11 cellular contexts compared by ENCODE assay signal in the genomic region with DNA sequence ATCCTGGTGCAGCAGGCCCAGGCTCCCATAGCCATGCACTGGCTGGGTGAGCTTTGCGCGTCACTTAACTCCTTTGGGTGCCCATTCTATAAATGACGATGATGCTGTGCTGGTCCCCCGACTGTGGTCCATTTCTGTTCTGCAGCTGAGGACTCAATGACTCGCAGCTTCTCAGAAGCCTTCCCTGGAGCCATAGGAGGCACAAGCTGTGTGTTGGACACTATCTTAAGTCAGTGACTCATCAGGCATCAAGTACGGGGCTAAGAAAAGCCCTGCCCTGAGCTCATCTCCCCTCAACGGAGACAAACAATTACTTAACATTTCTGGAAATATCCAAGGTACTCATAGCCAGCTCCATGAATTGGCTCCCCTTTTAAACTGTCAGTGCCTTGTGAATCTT. TPM values are rescaled to one million over a fixed set of nuclear protein-coding genes. Genes with fewer than 3 reads are reported as not detected.
DNase-seq lines count a peak whose midpoint lies in the region; TF ChIP-seq lines count a peak whose summit lies in the region.
"Had no signal": no experiment of that assay in that cellular context is flagged by ENCODE, and none has a peak within 500 bp of the region (broad histone marks: within the 10 kb centered on the region; RNA-seq: fewer than 3 reads in every experiment).

No MANE protein-coding gene starts in this region.

- CTCF ChIA-PET in activated CD4-positive, alpha-beta T cell treated with anti-CD3 and anti-CD28 coated beads, Interleukin-2, amount 10 ng/mL, durations not matched to agents 7 days and 5 days (lab: Charles Lee): interaction anchor here (1.0 to 1.5 kb wide), 2 partner anchors 10 to 388 kb away, joined by 3 to 5 read pairs; no protein-coding TSS in a partner anchor

- POLR2A ChIA-PET in activated CD4-positive, alpha-beta T cell treated with anti-CD3 and anti-CD28 coated beads, Interleukin-2, amount 10 ng/mL, durations not matched to agents 7 days and 5 days (lab: Charles Lee): no interaction called here

- H3K4me1 Mint-ChIP-seq in activated CD4-positive, alpha-beta T cell treated with anti-CD3 and anti-CD28 coated beads, Interleukin-2, amount 10 ng/mL, durations not matched to agents 7 days and 5 days: peaks cover 18% of the 10 kb centered on the region

- no peaks in the 10 kb centered on the region for H3K9me3 ChIP-seq in vagina

- no peak overlapping the region for H3K4me3 Mint-ChIP-seq in activated CD4-positive, alpha-beta T cell treated with anti-CD3 and anti-CD28 coated beads, Interleukin-2, amount 10 ng/mL, durations not matched to agents 7 days and 5 days

- H3K27ac ChIP-seq in brain microvascular endothelial cell: no peak overlapping the region
- H3K27ac ChIP-seq in vagina: peak overlapping the region; percentile 34

- H3K36me3 Mint-ChIP-seq in activated CD4-positive, alpha-beta T cell treated with anti-CD3 and anti-CD28 coated beads, Interleukin-2, amount 10 ng/mL, durations not matched to agents 7 days and 5 days (ENCODE audit: low read depth): peaks cover 13% of the 10 kb centered on the region

- H3K36me3 ChIP-seq in brain microvascular endothelial cell (replicated peaks) (peaks cover 13% of the 10 kb centered on the region), kidney epithelial cell (ENCODE audit: control insufficient read depth, insufficient read depth, low read length) (no peaks in the 10 kb centered on the region), vagina (peaks cover 0 to 28% of the 10 kb centered on the region in 2 donors)

- H3K27me3 ChIP-seq in brain microvascular endothelial cell (replicated peaks) (no peaks in the 10 kb centered on the region), kidney epithelial cell (ENCODE audit: control insufficient read depth, insufficient read depth, low read length) (no peaks in the 10 kb centered on the region), vagina (no peaks in the 10 kb centered on the region)

- DNase-seq in HT1080 (ENCODE audit: low read depth) (peak; percentile 58), brain microvascular endothelial cell (peak; percentile 73), kidney epithelial cell (ENCODE audit: low read depth) (peak; percentile 10), vagina (ENCODE audit: extremely low spot score in 2 of 2) (no peak), DMS79 (lab: John Stamatoyannopoulos, UW) (no peak), NCI-H128 (lab: John Stamatoyannopoulos, UW; ENCODE audit: unreplicated experiment) (no peak)
- no peak for DNase-seq in activated CD4-positive, alpha-beta T cell treated with anti-CD3 and anti-CD28 coated beads, Interleukin-2, amount 10 ng/mL, durations not matched to agents 7 days and 5 days
- DNase-seq: activated CD4-positive, alpha-beta T cell treated with anti-CD3 and anti-CD28 coated beads for 48 hours; DMS79 treated with DMSO at 0.1 percent for 48 hours; effector CD4-positive, alpha-beta T cell; NCI-H1105 had no signal

- no peaks in the 10 kb centered on the region for H3K27me3 Mint-ChIP-seq in activated CD4-positive, alpha-beta T cell treated with anti-CD3 and anti-CD28 coated beads, Interleukin-2, amount 10 ng/mL, durations not matched to agents 7 days and 5 days

- peaks cover 25% of the 10 kb centered on the region for H3K4me1 ChIP-seq in vagina

- intact Hi-C loops in vagina (cut with DNase I): loop anchor here (5.0 kb wide), 1 partner anchor 44 kb away; no protein-coding TSS in a partner anchor

- no peak overlapping the region for H3K27ac Mint-ChIP-seq in activated CD4-positive, alpha-beta T cell treated with anti-CD3 and anti-CD28 coated beads, Interleukin-2, amount 10 ng/mL, durations not matched to agents 7 days and 5 days

- no peak for TF ChIP-seq POLR2A in vagina (IDR thresholded peaks at IDR 0.05)

- no peak overlapping the region for H3K4me3 ChIP-seq in brain microvascular endothelial cell (ENCODE audit: low read depth, low read length)
- H3K4me3 ChIP-seq in kidney epithelial cell (ENCODE audit: low read depth, low read length): no peak overlapping the region
- no peak overlapping the region for H3K4me3 ChIP-seq in vagina

- in situ Hi-C loops in brain microvascular endothelial cell (cut with HindIII; ENCODE audit: low pct_ligation_motif_present, low sequenced_read_pairs): no loop called here

- TF ChIP-seq CTCF in brain microvascular endothelial cell (IDR thresholded peaks at IDR 0.05; ENCODE audit: low read depth, low read length, missing control alignments) (no peak), kidney epithelial cell (IDR thresholded peaks at IDR 0.05; ENCODE audit: insufficient read depth, low read length, poor library complexity, severe bottlenecking) (no peak), vagina (IDR thresholded peaks at IDR 0.05) (no peak)

- no peaks in the 10 kb centered on the region for H3K9me3 Mint-ChIP-seq in activated CD4-positive, alpha-beta T cell treated with anti-CD3 and anti-CD28 coated beads, Interleukin-2, amount 10 ng/mL, durations not matched to agents 7 days and 5 days

RNA-seq across cellular contexts. Expression of a gene that starts 13.8 kb away (rescaled TPM):
- total RNA-seq in HT1080 (2014; rRNA removed; shearing (Covaris generic)): 0.30 TPM in 1 of 2 replicates, not detected in the other
- not detected in 2 replicates for polyA plus RNA-seq in HT1080 (2015; cell fraction: cytosol; rRNA removed)
- polyA plus RNA-seq in HT1080 (2015; cell fraction: nucleus; rRNA removed): 4.8 and 4.9 TPM in 2 replicates
- total RNA-seq in kidney epithelial cell (not detected in 2 replicates), vagina (30.2 TPM)
- 1 to 10 TPM in 1 of 2 experiments, not detected in 1; 2.8 TPM for total RNA-seq in activated CD4-positive, alpha-beta T cell treated with anti-CD3 and anti-CD28 coated beads, Interleukin-2, amount 10 ng/mL, durations not matched to agents 7 days and 5 days

RNA-seq across cellular contexts. Expression of a gene that starts 18.1 kb away (rescaled TPM):
- total RNA-seq in HT1080 (2014; rRNA removed; shearing (Covaris generic)): 0.17 TPM in 1 of 2 replicates, not detected in the other
- polyA plus RNA-seq in HT1080 (2015; cell fraction: cytosol; rRNA removed): 0.06 and 0.12 TPM in 2 replicates
- polyA plus RNA-seq in HT1080 (2015; cell fraction: nucleus; rRNA removed): 2.8 TPM in 1 of 2 replicates, not detected in the other
- total RNA-seq in kidney epithelial cell (0.13 and 0.41 TPM in 2 replicates), vagina (5.9 TPM)
- 10 to 100 TPM; 25.5 to 28.6 TPM for total RNA-seq in activated CD4-positive, alpha-beta T cell treated with anti-CD3 and anti-CD28 coated beads, Interleukin-2, amount 10 ng/mL, durations not matched to agents 7 days and 5 days

RNA-seq across cellular contexts. Expression of a gene that starts 48.7 kb away (rescaled TPM):
- 18.1 and 18.7 TPM in 2 replicates for total RNA-seq in HT1080 (2014; rRNA removed; shearing (Covaris generic))
- polyA plus RNA-seq in HT1080 (2015; cell fraction: cytosol; rRNA removed): 9.2 and 10.5 TPM in 2 replicates
- 7.2 and 15.2 TPM in 2 replicates for polyA plus RNA-seq in HT1080 (2015; cell fraction: nucleus; rRNA removed)
- total RNA-seq in kidney epithelial cell (14.4 and 15.2 TPM in 2 replicates), vagina (12.5 TPM)
- 10 to 100 TPM; 30.1 to 35.0 TPM for total RNA-seq in activated CD4-positive, alpha-beta T cell treated with anti-CD3 and anti-CD28 coated beads, Interleukin-2, amount 10 ng/mL, durations not matched to agents 7 days and 5 days

RNA-seq across cellular contexts. Expression of a gene that starts 54.0 kb away (rescaled TPM):
- total RNA-seq in HT1080 (2014; rRNA removed; shearing (Covaris generic)): 0.03 and 0.45 TPM in 2 replicates
- not detected in 2 replicates for polyA plus RNA-seq in HT1080 (2015; cell fraction: cytosol; rRNA removed)
- polyA plus RNA-seq in HT1080 (2015; cell fraction: nucleus; rRNA removed): 0.07 TPM in 1 of 2 replicates, not detected in the other
- not detected in 2 replicates for total RNA-seq in kidney epithelial cell
- 7.6 TPM for total RNA-seq in vagina
- total RNA-seq in activated CD4-positive, alpha-beta T cell treated with anti-CD3 and anti-CD28 coated beads, Interleukin-2, amount 10 ng/mL, durations not matched to agents 7 days and 5 days: not detected

Comparison
In these comparisons a context has a peak if more than half of its experiments do, and no peak if none do; other contexts are left out.
1. DNase-seq: peak in HT1080 (single experiment), brain microvascular endothelial cell (single experiment) and kidney epithelial cell (single experiment); none in vagina (0 of 2), activated CD4-positive, alpha-beta T cell treated with anti-CD3 and anti-CD28 coated beads, Interleukin-2, amount 10 ng/mL, durations not matched to agents 7 days and 5 days (single experiment), DMS79 (single experiment) and NCI-H128 (single experiment).